ENCODE assay signal across 8 cellular contexts in genomic region chr12:8108808-8109398, GRCh38. TPM values are rescaled to one million over a fixed set of nuclear protein-coding genes. Genes with fewer than 3 reads are reported as not detected.
DNase-seq lines count a peak whose midpoint lies in the region; ATAC-seq, FAIRE-seq and TF ChIP-seq lines count a peak whose summit lies in the region.

No MANE protein-coding gene starts in this region.

- peaks cover 0 to 4% of the 10 kb centered on the region in 2 donors for H3K9me3 ChIP-seq in kidney (ENCODE audit: control insufficient read depth in 1 of 2, low read length in 2 of 2)

- TF ChIP-seq CTCF in AG10803 (conservative IDR thresholded peaks at IDR 0.05; ENCODE audit: low read length) (peak; percentile 99), GM20000 (IDR thresholded peaks at IDR 0.05; ENCODE audit: extremely low read depth, missing control alignments) (peak; percentile 94), kidney (IDR thresholded peaks at IDR 0.05; ENCODE audit: borderline replicate concordance, extremely low read depth, insufficient read depth) (peak; percentile 97)

- no peak overlapping the region for H3K9ac ChIP-seq in kidney (ENCODE audit: low read length in 2 of 2)

- intact Hi-C loops in kidney (cut with DNase I): no loop called here

- ATAC-seq in GM19397 (IDR thresholded peaks at IDR 0.05; ENCODE audit: unreplicated experiment): no peak

- H3K36me3 ChIP-seq in kidney (ENCODE audit: control insufficient read depth in 1 of 2, insufficient read depth in 2 of 2, low read length in 2 of 2): no peaks in the 10 kb centered on the region

- no peak overlapping the region for H3K27ac ChIP-seq in kidney (ENCODE audit: low read depth in 2 of 2, low read length in 2 of 2)

- H3K4me1 ChIP-seq in kidney (ENCODE audit: control insufficient read depth in 1 of 2, insufficient read depth in 1 of 2, low read depth in 1 of 2, low read length in 2 of 2): no peaks in the 10 kb centered on the region

- FAIRE-seq in kidney (lab: Jason Lieb, UNC): peak; percentile 92

- H3K4me3 ChIP-seq in AG10803 (ENCODE audit: low read length): no peak overlapping the region
- no peak overlapping the region for H3K4me3 ChIP-seq in kidney (ENCODE audit: low read length in 2 of 2)

- DNase-seq in AG10803 (ENCODE audit: low read depth): peak; percentile 75
- peak; percentile 69 for DNase-seq in GM20000 (ENCODE audit: low spot score)
- DNase-seq in NCI-H2227 (lab: John Stamatoyannopoulos, UW; ENCODE audit: unreplicated experiment): peak; percentile 77
- DNase-seq in activated CD4-positive, CD25-positive, alpha-beta regulatory T cell treated with anti-CD3 and anti-CD28 coated beads, Interleukin-2, amount 50 U/mL, for 16 hours (ENCODE audit: low read depth, low spot score): peak; percentile 58
- DNase-seq in central memory CD4-positive, alpha-beta T cell: peak; percentile 59
- DNase-seq in kidney: peak; percentile 75
- DNase-seq in stimulated activated CD4-positive, alpha-beta T cell treated with anti-CD3 and anti-CD28 coated beads, Interleukin-1b, Interleukin-23, amount 100 ng/mL, for 1 hour (ENCODE audit: low read depth in 2 of 2): peak; percentile 38 to 57

RNA-seq across cellular contexts. Expression of gene CLEC4A, which starts 14.5 kb away (rescaled TPM):
- total RNA-seq in kidney: 3.7 TPM
- polyA plus RNA-seq in kidney (ENCODE audit: insufficient read depth, low read depth, low replicate concordance): 2.4 TPM

RNA-seq across cellular contexts. Expression of gene NECAP1, which starts 26.8 kb away (rescaled TPM):
- total RNA-seq in kidney: 29.0 TPM
- polyA plus RNA-seq in kidney (ENCODE audit: insufficient read depth, low read depth, low replicate concordance): 20.5 TPM

RNA-seq across cellular contexts. Expression of gene C3AR1, which starts 42.7 kb away (rescaled TPM):
- total RNA-seq in kidney: 17.7 TPM
- 2.9 TPM for polyA plus RNA-seq in kidney (ENCODE audit: insufficient read depth, low read depth, low replicate concordance)

RNA-seq across cellular contexts. Expression of gene ZNF705A, which starts 47.9 kb away (rescaled TPM):
- not detected for total RNA-seq in kidney
- not detected for polyA plus RNA-seq in kidney (ENCODE audit: insufficient read depth, low read depth, low replicate concordance)
